ENCODE assay signal across 8 cellular contexts in genomic region chr11:96187779-96188624, GRCh38.
DNase-seq lines count a peak whose midpoint lies in the region; ATAC-seq, FAIRE-seq and TF ChIP-seq lines count a peak whose summit lies in the region.

No MANE protein-coding gene starts in this region.

- H3K36me3 ChIP-seq in OCI-LY3 (replicated peaks; ENCODE audit: low read depth, low read length) (no peaks in the 10 kb centered on the region), endothelial cell of umbilical vein (ENCODE audit: control insufficient read depth in 2 of 2, extremely low read depth in 1 of 2, insufficient read depth in 2 of 2, low read length in 2 of 2) (no peaks in the 10 kb centered on the region)

- H4K20me1 ChIP-seq in OCI-LY3 (ENCODE audit: insufficient read depth, low read length): no peaks in the 10 kb centered on the region
- H4K20me1 ChIP-seq in endothelial cell of umbilical vein (replicated peaks; ENCODE audit: control insufficient read depth, extremely low read depth, insufficient read depth, low read length): no peaks in the 10 kb centered on the region

- H3K79me2 ChIP-seq in OCI-LY3 (ENCODE audit: low read length): peaks cover 10% of the 10 kb centered on the region
- H3K79me2 ChIP-seq in endothelial cell of umbilical vein (ENCODE audit: control insufficient read depth, insufficient read depth, low read length): no peaks in the 10 kb centered on the region

- H3K9ac ChIP-seq in OCI-LY3 (ENCODE audit: low read length): no peak overlapping the region
- no peak overlapping the region for H3K9ac ChIP-seq in endothelial cell of umbilical vein (replicated peaks; ENCODE audit: extremely low read depth, insufficient read depth, low read length)

- BruUV-seq in endothelial cell of umbilical vein (replicated peaks; lab: Mats Ljungman, UMichigan): no TSS peak

- FAIRE-seq in endothelial cell of umbilical vein (lab: Jason Lieb, UNC): no peak

- no peak overlapping the region for H2AFZ ChIP-seq in OCI-LY3 (ENCODE audit: low read depth, low read length)
- peak overlapping the region; percentile 86 for H2AFZ ChIP-seq in endothelial cell of umbilical vein (ENCODE audit: low read depth, low read length)

- no peak for TF ChIP-seq CTCF in OCI-LY3 (IDR thresholded peaks at IDR 0.05; ENCODE audit: low read depth, low read length)
- TF ChIP-seq CTCF in endothelial cell of umbilical vein (IDR thresholded peaks at IDR 0.05; ENCODE audit: extremely low read depth in 1 of 2, insufficient read depth in 1 of 2, low read depth in 1 of 2, low read length in 2 of 2): no peak

- H3K4me3 ChIP-seq in OCI-LY3 (ENCODE audit: low read length) (no peak overlapping the region), endothelial cell of umbilical vein (replicated peaks in 1 of 3; ENCODE audit: insufficient read depth in 1 of 3, low read depth in 1 of 3, low read length in 3 of 3) (no peak overlapping the region)

- DNase-seq in ELR (ENCODE audit: low read depth) (peak; percentile 94), endothelial cell of umbilical vein (ENCODE audit: low read depth, low spot score) (peak; percentile 49), renal cortical epithelial cell (ENCODE audit: low read depth) (peak; percentile 90), DMS153 treated with DMSO at 0.1 percent for 48 hours (lab: John Stamatoyannopoulos, UW; ENCODE audit: unreplicated experiment) (no peak), HUDEP-2 (lab: John Stamatoyannopoulos, UW; ENCODE audit: unreplicated experiment in 76 of 76) (no peak)

- POLR2A ChIA-PET in endothelial cell of umbilical vein (lab: Charles Lee): no interaction called here

- H3K9me3 ChIP-seq in OCI-LY3 (ENCODE audit: insufficient read depth, low read length): no peaks in the 10 kb centered on the region
- no peaks in the 10 kb centered on the region for H3K9me3 ChIP-seq in endothelial cell of umbilical vein (replicated peaks; ENCODE audit: control insufficient read depth, insufficient read depth, low read length)

- peak overlapping the region; percentile 24 for H3K27ac ChIP-seq in OCI-LY3 (ENCODE audit: low read length)
- H3K27ac ChIP-seq in endothelial cell of umbilical vein (ENCODE audit: insufficient read depth, low read depth, low read length): peak overlapping the region; percentile 26

- intact Hi-C loops in endothelial cell of umbilical vein (cut with micrococcal nuclease): loop anchor here (2.0 kb wide), 1 partner anchor 23 kb away; no protein-coding TSS in a partner anchor

- ATAC-seq in GM19467 (IDR thresholded peaks at IDR 0.05; ENCODE audit: unreplicated experiment) (no peak), HG02571 (IDR thresholded peaks at IDR 0.05; ENCODE audit: unreplicated experiment) (no peak)

- H3K27me3 ChIP-seq in OCI-LY3 (ENCODE audit: low read depth, low read length) (no peaks in the 10 kb centered on the region), endothelial cell of umbilical vein (ENCODE audit: control insufficient read depth in 2 of 2, insufficient read depth in 2 of 2, low read length in 2 of 2) (no peaks in the 10 kb centered on the region)

- peaks cover 66% of the 10 kb centered on the region for H3K4me1 ChIP-seq in OCI-LY3 (ENCODE audit: low read length)
- peaks cover 19% of the 10 kb centered on the region for H3K4me1 ChIP-seq in endothelial cell of umbilical vein (ENCODE audit: control insufficient read depth, extremely low read depth, insufficient read depth, low read length)

- H3K4me2 ChIP-seq in OCI-LY3 (ENCODE audit: low read length) (peak overlapping the region; percentile 51), endothelial cell of umbilical vein (ENCODE audit: insufficient read depth, low read length) (no peak overlapping the region)

- CTCF ChIA-PET in endothelial cell of umbilical vein (lab: Charles Lee): interaction anchor here (0.8 to 1.9 kb wide), 4 partner anchors 24 to 155 kb away, joined by 3 to 8 read pairs (median 4); partner anchors contain the start of gene MAML2

- dilution Hi-C loops in endothelial cell of umbilical vein (cut with MboI; ENCODE audit: extremely low pct_ligation_motif_present, low sequenced_read_pairs): no loop called here

- H3K9me1 ChIP-seq in endothelial cell of umbilical vein (replicated peaks; ENCODE audit: control insufficient read depth, extremely low read depth, insufficient read depth, low read length): no peaks in the 10 kb centered on the region

- no peak for TF ChIP-seq POLR2A in endothelial cell of umbilical vein (IDR thresholded peaks at IDR 0.05; ENCODE audit: low read depth, low read length)

TF ChIP-seq in endothelial cell of umbilical vein, 7 proteins besides CTCF, POLR2A, EP300 and RAD21:
- no peak for TF ChIP-seq POLR2AphosphoS5 (IDR thresholded peaks at IDR 0.05; ENCODE audit: insufficient read depth, low read depth, low read length)
- no peak for TF ChIP-seq EZH2 (IDR thresholded peaks at IDR 0.05; ENCODE audit: borderline replicate concordance, low read depth, low read length, severe bottlenecking)
- TF ChIP-seq FOS (IDR thresholded peaks at IDR 0.05; ENCODE audit: borderline replicate concordance, insufficient read depth, low read length): no peak

Comparison
In these comparisons a context has a peak if more than half of its experiments do, and no peak if none do; other contexts are left out.
1. DNase-seq: peak in ELR (single experiment), endothelial cell of umbilical vein (single experiment) and renal cortical epithelial cell (single experiment); none in DMS153 treated with DMSO at 0.1 percent for 48 hours (single experiment) and HUDEP-2 (0 of 76).